In genomic region chrX:41449138-41449537, GRCh38 we compare ENCODE assay signal across 12 cellular contexts. TPM values are rescaled to one million over a fixed set of nuclear protein-coding genes. Genes with fewer than 3 reads are reported as not detected.
A peak's percentile ranks its signal among the peaks of the same experiment; 100 is the strongest.
DNase-seq lines count a peak whose midpoint lies in the region; ATAC-seq, FAIRE-seq and TF ChIP-seq lines count a peak whose summit lies in the region.
"Had no signal": no experiment of that assay in that cellular context is flagged by ENCODE, and none has a peak within 500 bp of the region (broad histone marks: within the 10 kb centered on the region; RNA-seq: fewer than 3 reads in every experiment).

No MANE protein-coding gene starts in this region.

- peaks cover 0 to 5% of the 10 kb centered on the region in 2 experiments; a peak in 1 of 5 replicates for H3K27me3 ChIP-seq in K562 (ENCODE audit: control insufficient read depth in 2 of 2, insufficient read depth in 2 of 2, low read length in 2 of 2)
- peaks cover 3% of the 10 kb centered on the region for H3K27me3 ChIP-seq in osteoblast (ENCODE audit: insufficient read depth, low read length)
- H3K27me3 ChIP-seq in Peyer's patch: no peaks in the 10 kb centered on the region

- CTCF ChIA-PET in K562 (lab: Yijun Ruan, JAX; ENCODE audit: low intra/inter-chr PET ratio): no interaction called here

- TF ChIP-seq POLR2A in K562 (conservative IDR thresholded peaks at IDR 0.05): no peak
- no peak for TF ChIP-seq POLR2A in Peyer's patch (IDR thresholded peaks at IDR 0.05)

- in situ Hi-C loops in K562 (cut with MboI): loop anchor here (10.0 kb wide), 2 partner anchors 114 to 184 kb away; partner anchors contain the start of gene DDX3X

- H3K27ac ChIP-seq in K562 (ENCODE audit: extremely low read depth, low read depth, low read length) (no peak overlapping the region), osteoblast (ENCODE audit: low read depth, low read length) (no peak overlapping the region), Peyer's patch (peak overlapping the region in 1 of 4 donors; percentile 28)

- intact Hi-C loops in K562 (cut with micrococcal nuclease): no loop called here

- no peaks in the 10 kb centered on the region for H3K36me3 ChIP-seq in K562 (ENCODE audit: control insufficient read depth, insufficient read depth, low read length)
- H3K36me3 ChIP-seq in osteoblast (ENCODE audit: insufficient read depth, low read length): no peaks in the 10 kb centered on the region
- H3K36me3 ChIP-seq in Peyer's patch: no peaks in the 10 kb centered on the region

- H3K9me3 ChIP-seq in K562 (replicated peaks; ENCODE audit: control insufficient read depth, insufficient read depth, low read depth, low read length): no peaks in the 10 kb centered on the region
- no peaks in the 10 kb centered on the region for H3K9me3 ChIP-seq in osteoblast (ENCODE audit: low read depth, low read length)
- H3K9me3 ChIP-seq in Peyer's patch: no peaks in the 10 kb centered on the region

- H4K20me1 ChIP-seq in K562 (replicated peaks; ENCODE audit: control insufficient read depth, insufficient read depth, low read length) (no peaks in the 10 kb centered on the region), osteoblast (ENCODE audit: insufficient read depth, low read length) (no peaks in the 10 kb centered on the region)

- H3K9me1 ChIP-seq in K562 (ENCODE audit: control insufficient read depth, insufficient read depth, low read length): no peaks in the 10 kb centered on the region

- POLR2A ChIA-PET in K562 (lab: Yijun Ruan, JAX): no interaction called here

- no peaks in the 10 kb centered on the region; a peak in 2 of 5 replicates for H3K4me1 ChIP-seq in K562 (replicated peaks in 1 of 2; ENCODE audit: control insufficient read depth in 2 of 2, insufficient read depth in 2 of 2, low read length in 2 of 2)
- no peaks in the 10 kb centered on the region for H3K4me1 ChIP-seq in osteoblast (ENCODE audit: insufficient read depth, low read length)
- no peaks in the 10 kb centered on the region for H3K4me1 ChIP-seq in Peyer's patch

- H3K4me2 ChIP-seq in K562 (ENCODE audit: insufficient read depth, low read length) (no peak overlapping the region), osteoblast (ENCODE audit: insufficient read depth, low read length) (peak overlapping the region; percentile 63)

- H2AFZ ChIP-seq in K562 (ENCODE audit: low read depth, low read length) (peak overlapping the region; percentile 55), osteoblast (ENCODE audit: low read length) (no peak overlapping the region)

- H3K9ac ChIP-seq in K562 (ENCODE audit: insufficient read depth in 1 of 2, low read depth in 2 of 2, low read length in 2 of 2): no peak overlapping the region; a peak in 1 of 4 replicates

- TF ChIP-seq RAD21 in K562 (CRISPR knock-in tag; conservative IDR thresholded peaks at IDR 0.05 in 1 of 2, IDR thresholded peaks at IDR 0.05 in 1 of 2): no peak

- FAIRE-seq in K562 (lab: Jason Lieb, UNC): no peak
- FAIRE-seq: TTC549 had no signal

- BruUV-seq in K562 (replicated peaks; lab: Mats Ljungman, UMichigan): no TSS peak

- H3K79me2 ChIP-seq in K562 (ENCODE audit: control insufficient read depth, insufficient read depth, low read length) (no peaks in the 10 kb centered on the region), osteoblast (ENCODE audit: insufficient read depth, low read length) (no peaks in the 10 kb centered on the region)

- WGBS in K562 (ENCODE audit: insufficient coverage, low coverage, missing lambda C conversion rate): 10% methylated on average over 6 of the region's 6 CpGs

- ATAC-seq in K562 (no peak), GM18858 (IDR thresholded peaks at IDR 0.05; ENCODE audit: unreplicated experiment) (no peak)

- no peak for TF ChIP-seq EP300 in K562 (IDR thresholded peaks at IDR 0.05; ENCODE audit: low read length)

- H3K4me3 ChIP-seq in K562 (no peak overlapping the region), osteoblast (ENCODE audit: insufficient read depth, low read length) (no peak overlapping the region), Peyer's patch (no peak overlapping the region)

- TF ChIP-seq CTCF in K562 (IDR thresholded peaks at IDR 0.05 in 2 of 3, conservative IDR thresholded peaks at IDR 0.05 in 1 of 3; ENCODE audit: insufficient read depth in 2 of 3, low read depth in 1 of 3, low read length in 3 of 3) (no peak), osteoblast (IDR thresholded peaks at IDR 0.05; ENCODE audit: extremely low read depth, low read depth, low read length) (no peak), Peyer's patch (IDR thresholded peaks at IDR 0.05) (no peak)

- DNase-seq in CD1c-positive myeloid dendritic cell (ENCODE audit: extremely low spot score) (peak; percentile 49), MV-4-11 (lab: John Stamatoyannopoulos, UW) (peak; percentile 37), K562 (ENCODE audit: extremely low read depth in 1 of 4, low spot score in 3 of 4) (no peak), osteoblast (ENCODE audit: insufficient read length, low spot score, missing footprints) (no peak), cortex of kidney (lab: John Stamatoyannopoulos, UW) (no peak), iPS-NIHi7 (ENCODE audit: extremely low spot score) (no peak), Peyer's patch (no peak)
- DNase-seq: activated effector memory CD4-positive, alpha-beta T cell treated with anti-CD3 and anti-CD28 coated beads, Interleukin-2, amount 50 U/mL, for 16 hours; NCI-H524 treated with DMSO at 0.1 percent for 48 hours; stimulated activated CD4-positive, alpha-beta T cell treated with anti-CD3 and anti-CD28 coated beads, Interleukin-2, amount 100 ng/mL, for 24 hours had no signal

TF ChIP-seq in K562, 482 proteins besides CTCF, POLR2A, EP300 and RAD21:
- TF ChIP-seq, protein P1, sequence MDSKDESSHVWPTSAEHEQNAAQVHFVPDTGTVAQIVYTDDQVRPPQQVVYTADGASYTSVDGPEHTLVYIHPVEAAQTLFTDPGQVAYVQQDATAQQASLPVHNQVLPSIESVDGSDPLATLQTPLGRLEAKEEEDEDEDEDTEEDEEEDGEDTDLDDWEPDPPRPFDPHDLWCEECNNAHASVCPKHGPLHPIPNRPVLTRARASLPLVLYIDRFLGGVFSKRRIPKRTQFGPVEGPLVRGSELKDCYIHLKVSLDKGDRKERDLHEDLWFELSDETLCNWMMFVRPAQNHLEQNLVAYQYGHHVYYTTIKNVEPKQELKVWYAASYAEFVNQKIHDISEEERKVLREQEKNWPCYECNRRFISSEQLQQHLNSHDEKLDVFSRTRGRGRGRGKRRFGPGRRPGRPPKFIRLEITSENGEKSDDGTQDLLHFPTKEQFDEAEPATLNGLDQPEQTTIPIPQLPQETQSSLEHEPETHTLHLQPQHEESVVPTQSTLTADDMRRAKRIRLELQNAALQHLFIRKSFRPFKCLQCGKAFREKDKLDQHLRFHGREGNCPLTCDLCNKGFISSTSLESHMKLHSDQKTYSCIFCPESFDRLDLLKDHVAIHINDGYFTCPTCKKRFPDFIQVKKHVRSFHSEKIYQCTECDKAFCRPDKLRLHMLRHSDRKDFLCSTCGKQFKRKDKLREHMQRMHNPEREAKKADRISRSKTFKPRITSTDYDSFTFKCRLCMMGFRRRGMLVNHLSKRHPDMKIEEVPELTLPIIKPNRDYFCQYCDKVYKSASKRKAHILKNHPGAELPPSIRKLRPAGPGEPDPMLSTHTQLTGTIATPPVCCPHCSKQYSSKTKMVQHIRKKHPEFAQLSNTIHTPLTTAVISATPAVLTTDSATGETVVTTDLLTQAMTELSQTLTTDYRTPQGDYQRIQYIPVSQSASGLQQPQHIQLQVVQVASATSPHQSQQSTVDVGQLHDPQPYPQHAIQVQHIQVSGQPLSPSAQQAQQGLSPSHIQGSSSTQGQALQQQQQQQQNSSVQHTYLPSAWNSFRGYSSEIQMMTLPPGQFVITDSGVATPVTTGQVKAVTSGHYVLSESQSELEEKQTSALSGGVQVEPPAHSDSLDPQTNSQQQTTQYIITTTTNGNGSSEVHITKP (IDR thresholded peaks at IDR 0.05; ENCODE audit: partially characterized antibody): no peak
- TF ChIP-seq ZNF184 (CRISPR knock-in tag; IDR thresholded peaks at IDR 0.05) (no peak), ZFX (CRISPR knock-in tag; IDR thresholded peaks at IDR 0.05) (no peak), KHSRP (IDR thresholded peaks at IDR 0.05) (no peak), MED1 (CRISPR knock-in tag; IDR thresholded peaks at IDR 0.05; ENCODE audit: borderline replicate concordance) (no peak), ZNF124 (CRISPR knock-in tag; IDR thresholded peaks at IDR 0.05) (no peak), NR2C1 (IDR thresholded peaks at IDR 0.05) (no peak), NR2C1 (tag; IDR thresholded peaks at IDR 0.05) (no peak), MXI1 (IDR thresholded peaks at IDR 0.05; ENCODE audit: low read depth, low read length) (no peak), CREBBP (IDR thresholded peaks at IDR 0.05; ENCODE audit: low read depth, low read length) (no peak), KAT7 (CRISPR knock-in tag; IDR thresholded peaks at IDR 0.05; ENCODE audit: borderline replicate concordance) (no peak)
- TF ChIP-seq, protein P2, sequence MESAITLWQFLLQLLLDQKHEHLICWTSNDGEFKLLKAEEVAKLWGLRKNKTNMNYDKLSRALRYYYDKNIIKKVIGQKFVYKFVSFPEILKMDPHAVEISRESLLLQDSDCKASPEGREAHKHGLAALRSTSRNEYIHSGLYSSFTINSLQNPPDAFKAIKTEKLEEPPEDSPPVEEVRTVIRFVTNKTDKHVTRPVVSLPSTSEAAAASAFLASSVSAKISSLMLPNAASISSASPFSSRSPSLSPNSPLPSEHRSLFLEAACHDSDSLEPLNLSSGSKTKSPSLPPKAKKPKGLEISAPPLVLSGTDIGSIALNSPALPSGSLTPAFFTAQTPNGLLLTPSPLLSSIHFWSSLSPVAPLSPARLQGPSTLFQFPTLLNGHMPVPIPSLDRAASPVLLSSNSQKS (CRISPR knock-in tag; IDR thresholded peaks at IDR 0.05): no peak

RNA-seq across cellular contexts. Expression of gene NYX, which starts 2.0 kb away (rescaled TPM):
- total RNA-seq in K562 (2011; cell fraction: chromatin; rRNA removed; ENCODE audit: low replicate concordance): not detected in 2 replicates
- not detected in 2 replicates for total RNA-seq in K562 (2011; cell fraction: nucleolus; rRNA removed)
- not detected in 2 replicates for total RNA-seq in K562 (2011; cell fraction: nucleoplasm; rRNA removed)
- total RNA-seq in K562 (2014; rRNA removed): not detected in 2 replicates
- total RNA-seq in K562 (2014; rRNA removed; fragmentation: Illumina TruSeq; extraction: Trizol): not detected in 2 replicates
- not detected in 2 replicates for total RNA-seq in K562 (2015; rRNA removed; fragmentation: Illumina TruSeq; extraction: Trizol)
- not detected in 2 replicates for total RNA-seq in K562 (2021)
- polyA plus RNA-seq in K562 (2011; rRNA removed): not detected in 2 replicates
- polyA plus RNA-seq in K562 (2011; cell fraction: cytosol; rRNA removed): not detected in 2 replicates
- polyA plus RNA-seq in K562 (2011; cell fraction: nucleus; rRNA removed): not detected in 2 replicates
- not detected in 2 replicates for polyA plus RNA-seq in K562 (2012)
- polyA plus RNA-seq in K562 (2014; fragmentation: Illumina TruSeq; extraction: Trizol): not detected in 2 replicates
- polyA plus RNA-seq in K562 (2014; fragmentation: Nextera tagmentation; extraction: Ambion mirVana): not detected
- not detected in 2 replicates for polyA plus RNA-seq in K562 (2014; rRNA removed)
- polyA minus RNA-seq in K562 (2011; rRNA and poly(A)+ RNA removed): not detected in 2 replicates
- polyA minus RNA-seq in K562 (2011; cell fraction: cytosol; rRNA and poly(A)+ RNA removed): not detected in 2 replicates
- not detected in 2 replicates for polyA minus RNA-seq in K562 (2011; cell fraction: nucleus; rRNA and poly(A)+ RNA removed)
- not detected in 2 replicates for total RNA-seq in osteoblast
- total RNA-seq in Peyer's patch: not detected

Comparison
In these comparisons a context has a peak if more than half of its experiments do, and no peak if none do; other contexts are left out.
1. DNase-seq: peak in CD1c-positive myeloid dendritic cell (single experiment) and MV-4-11 (single experiment); none in K562 (0 of 4), osteoblast (single experiment), cortex of kidney (single experiment), iPS-NIHi7 (single experiment) and Peyer's patch (0 of 3).